23 cellular contexts compared by ENCODE assay signal in genomic region chr9:129358621-129359154, GRCh38.
"Had no signal": no experiment of that assay in that cellular context is flagged by ENCODE, and none has a peak within 500 bp of the region (broad histone marks: within the 10 kb centered on the region; RNA-seq: fewer than 3 reads in every experiment).

No MANE protein-coding gene starts in this region.

- ATAC-seq: activated CD4-positive, alpha-beta T cell treated with anti-CD3 and anti-CD28 coated beads for 36 hours; activated naive CD4-positive, alpha-beta T cell treated with anti-CD3 and anti-CD28 coated beads, Interleukin-2, amount 50 U/mL, for 72 hours; activated T-cell treated with anti-CD3 and anti-CD28 coated beads, Interleukin-2, amount 50 U/mL, for 72 hours; left cardiac atrium; left ventricle myocardium superior; right cardiac atrium; stimulated activated naive CD8-positive, alpha-beta T cell treated with anti-CD3 and anti-CD28 coated beads, Interleukin-15, Interleukin-2, amounts not matched to agents 100 U/mL and 50 U/mL, for 24 hours had no signal

- H3K9me3 Mint-ChIP-seq: type B pancreatic cell had no signal

- H3K27me3 ChIP-seq: dorsolateral prefrontal cortex, vagina had no signal

- H3K27ac Mint-ChIP-seq: activated CD4-positive, alpha-beta T cell treated with anti-CD3 and anti-CD28 coated beads for 36 hours; activated naive CD4-positive, alpha-beta T cell treated with anti-CD3 and anti-CD28 coated beads, Interleukin-2, amount 50 U/mL, for 72 hours; activated T-cell treated with anti-CD3 and anti-CD28 coated beads, Interleukin-2, amount 50 U/mL, for 72 hours; type B pancreatic cell had no signal

- H3K36me3 Mint-ChIP-seq: type B pancreatic cell had no signal

- H3K4me1 Mint-ChIP-seq: activated CD4-positive, alpha-beta T cell treated with anti-CD3 and anti-CD28 coated beads for 36 hours had no signal

- H3K36me3 ChIP-seq: thoracic aorta, vagina had no signal

- H3K27ac ChIP-seq: coronary artery, dorsolateral prefrontal cortex, thoracic aorta, vagina had no signal

- H3K4me3 ChIP-seq: coronary artery, dorsolateral prefrontal cortex, thoracic aorta, vagina had no signal

- H3K27me3 Mint-ChIP-seq: activated CD4-positive, alpha-beta T cell treated with anti-CD3 and anti-CD28 coated beads for 36 hours; type B pancreatic cell had no signal

- DNase-seq: activated CD4-positive, alpha-beta T cell treated with anti-CD3 and anti-CD28 coated beads for 36 hours; activated CD4-positive, alpha-beta T cell treated with anti-CD3 and anti-CD28 coated beads, Interleukin-2, amount 50 U/mL, for 4 hours; activated CD4-positive, CD25-positive, alpha-beta regulatory T cell; activated naive CD4-positive, alpha-beta T cell; activated T-cell treated with anti-CD3 and anti-CD28 coated beads for 4 hours; activated T-cell treated with anti-CD3 and anti-CD28 coated beads, Interleukin-2, amount 50 U/mL, for 72 hours; anterior cingulate cortex; dorsolateral prefrontal cortex; effector memory CD4-positive, alpha-beta T cell; islet precursor cell; left cardiac atrium; left ventricle myocardium superior; right cardiac atrium; stimulated activated CD4-positive, alpha-beta T cell treated with anti-CD3 and anti-CD28 coated beads, Interleukin-15, amount 100 ng/mL, for 24 hours; stimulated activated CD4-positive, alpha-beta T cell treated with anti-CD3 and anti-CD28 coated beads, Interleukin-2, amount 100 ng/mL, for 24 hours; stimulated activated naive CD8-positive, alpha-beta T cell treated with anti-CD3 and anti-CD28 coated beads, Interleukin-15, Interleukin-2, amounts not matched to agents 100 U/mL and 50 U/mL, for 24 hours; T-helper 2 cell had no signal

- H3K9me3 ChIP-seq: vagina had no signal

- H3K4me3 Mint-ChIP-seq: activated CD4-positive, alpha-beta T cell treated with anti-CD3 and anti-CD28 coated beads for 36 hours; activated T-cell treated with anti-CD3 and anti-CD28 coated beads, Interleukin-2, amount 50 U/mL, for 72 hours; neural crest cell; type B pancreatic cell had no signal
